ENCODE assay signal across 8 cellular contexts in the genomic region with DNA sequence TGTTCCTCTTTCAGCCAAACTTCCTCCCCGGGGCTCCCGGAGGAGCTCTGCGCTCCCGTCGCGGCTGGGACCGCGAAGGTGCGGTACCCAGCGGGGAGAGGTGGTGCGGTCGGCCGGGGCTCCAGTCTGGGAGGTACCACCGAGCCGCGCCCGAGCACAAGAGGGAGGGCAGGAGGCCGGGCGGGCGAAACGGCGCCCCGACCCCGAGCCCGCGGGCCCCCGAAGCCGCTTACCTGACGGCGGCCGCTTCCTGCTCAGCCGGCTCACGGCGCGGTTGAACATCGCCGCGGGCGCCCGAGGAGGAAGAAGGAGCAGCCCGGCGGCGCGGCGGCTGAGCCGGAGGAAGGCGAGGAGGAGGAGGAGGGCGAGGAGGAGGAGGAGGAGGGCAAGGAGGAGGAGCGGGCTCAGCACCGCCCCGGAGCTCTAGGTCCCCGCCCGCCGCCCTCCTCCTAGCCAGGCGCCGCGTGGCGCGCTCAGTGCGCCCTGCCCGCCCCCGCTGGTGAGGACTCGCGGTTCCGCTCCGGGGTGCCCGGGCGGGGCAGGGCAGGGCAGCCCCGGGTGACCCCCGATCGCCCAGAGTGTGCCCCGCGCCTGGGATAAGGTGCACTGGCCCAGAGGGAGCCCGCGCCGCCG. TPM values are rescaled to one million over a fixed set of nuclear protein-coding genes. Genes with fewer than 3 reads are reported as not detected.
DNase-seq lines count a peak whose midpoint lies in the region; ATAC-seq and TF ChIP-seq lines count a peak whose summit lies in the region.

Gene RGS10, minus strand, starts transcription at position 363 of the 633 bp plus-strand sequence. Its CDS starts 81 bp downstream, at position 282.

- POLR2A ChIA-PET in activated CD8-positive, alpha-beta T cell treated with anti-CD3 and anti-CD28 coated beads, Interleukin-2, amount 10 ng/mL, durations not matched to agents 7 days and 5 days (lab: Charles Lee), result interaction anchor here (0.6 to 4.5 kb wide), 12 partner anchors 25 to 353 kb away, joined by 3 to 25 read pairs (median 4); partner anchors contain the start of genes BAG3, MCMBP and TIAL1

- H3K36me3 Mint-ChIP-seq in activated CD8-positive, alpha-beta T cell treated with anti-CD3 and anti-CD28 coated beads, Interleukin-2, amount 10 ng/mL, durations not matched to agents 7 days and 5 days (ENCODE audit: low read depth), result peaks cover 23% of the 10 kb centered on the region

- peak within 1 kb of the TSS; percentile 50 for H3K9ac ChIP-seq in mucosa of stomach (ENCODE audit: low read length)

- ATAC-seq in HG02884 (IDR thresholded peaks at IDR 0.05; ENCODE audit: unreplicated experiment), result peak; percentile 60
- ATAC-seq in activated CD8-positive, alpha-beta T cell treated with anti-CD3 and anti-CD28 coated beads, Interleukin-2, amount 10 ng/mL, durations not matched to agents 7 days and 5 days, result peak; percentile 80

- H3K4me3 Mint-ChIP-seq in activated CD8-positive, alpha-beta T cell treated with anti-CD3 and anti-CD28 coated beads, Interleukin-2, amount 10 ng/mL, durations not matched to agents 7 days and 5 days, result peak within 1 kb of the TSS; percentile 89

- peaks cover 46% of the 10 kb centered on the region for H3K4me1 Mint-ChIP-seq in activated CD8-positive, alpha-beta T cell treated with anti-CD3 and anti-CD28 coated beads, Interleukin-2, amount 10 ng/mL, durations not matched to agents 7 days and 5 days (ENCODE audit: low read depth)

- no peak for TF ChIP-seq CTCF in epithelial cell of esophagus (IDR thresholded peaks at IDR 0.05; ENCODE audit: insufficient read depth, low read depth, low read length, missing control alignments)

- CTCF ChIA-PET in activated CD8-positive, alpha-beta T cell treated with anti-CD3 and anti-CD28 coated beads, Interleukin-2, amount 10 ng/mL, durations not matched to agents 7 days and 5 days (lab: Charles Lee), result interaction anchor here (0.9 to 5.4 kb wide), 26 partner anchors 9 to 397 kb away, joined by 3 to 32 read pairs (median 8); partner anchors contain the start of genes BAG3, GRK5 and INPP5F

- DNase-seq in NCI-H1417 (lab: John Stamatoyannopoulos, UW) (peak; percentile 9 to 58 (median 38)), NCI-H1417 treated with DMSO at 0.1 percent for 48 hours (lab: John Stamatoyannopoulos, UW) (no peak), NCI-H69 (lab: John Stamatoyannopoulos, UW) (peak; percentile 80), epithelial cell of esophagus (ENCODE audit: low read depth) (peak; percentile 85)
- DNase-seq in activated CD8-positive, alpha-beta T cell treated with anti-CD3 and anti-CD28 coated beads, Interleukin-2, amount 10 ng/mL, durations not matched to agents 7 days and 5 days, result peak; percentile 91
- peak; percentile 89 for DNase-seq in stimulated activated CD8-positive, alpha-beta memory T cell treated with anti-CD3 and anti-CD28 coated beads, Interleukin-4, amount 100 ng/mL, for 48 hours

- no peaks in the 10 kb centered on the region for H3K27me3 ChIP-seq in mucosa of stomach (ENCODE audit: control insufficient read depth, insufficient read depth, low read length)

- H3K9me3 ChIP-seq in mucosa of stomach (ENCODE audit: control insufficient read depth, low read length), result no peaks in the 10 kb centered on the region

- no peaks in the 10 kb centered on the region for H3K36me3 ChIP-seq in mucosa of stomach (ENCODE audit: control insufficient read depth, insufficient read depth, low read length)

- peak within 1 kb of the TSS; percentile 89 for H3K27ac Mint-ChIP-seq in activated CD8-positive, alpha-beta T cell treated with anti-CD3 and anti-CD28 coated beads, Interleukin-2, amount 10 ng/mL, durations not matched to agents 7 days and 5 days

- H3K4me3 ChIP-seq in epithelial cell of esophagus (ENCODE audit: low read length) (peak within 1 kb of the TSS; percentile 58), mucosa of stomach (ENCODE audit: low read length) (no peak within 1 kb of the TSS)

- peaks cover 9% of the 10 kb centered on the region for H3K27me3 Mint-ChIP-seq in activated CD8-positive, alpha-beta T cell treated with anti-CD3 and anti-CD28 coated beads, Interleukin-2, amount 10 ng/mL, durations not matched to agents 7 days and 5 days (ENCODE audit: low read depth)

- H3K4me1 ChIP-seq in mucosa of stomach (ENCODE audit: control insufficient read depth, insufficient read depth, low read length), result peaks cover 8% of the 10 kb centered on the region

- H3K9me3 Mint-ChIP-seq in activated CD8-positive, alpha-beta T cell treated with anti-CD3 and anti-CD28 coated beads, Interleukin-2, amount 10 ng/mL, durations not matched to agents 7 days and 5 days (ENCODE audit: insufficient read depth), result no peaks in the 10 kb centered on the region

RNA-seq across cellular contexts. Expression of gene RGS10, which starts in this region (rescaled TPM):
- total RNA-seq in activated CD8-positive, alpha-beta T cell treated with anti-CD3 and anti-CD28 coated beads, Interleukin-2, amount 10 ng/mL, durations not matched to agents 7 days and 5 days, result 100 to 1,000 TPM; 166 TPM
